ENCODE assay signal across 17 cellular contexts in the genomic region with DNA sequence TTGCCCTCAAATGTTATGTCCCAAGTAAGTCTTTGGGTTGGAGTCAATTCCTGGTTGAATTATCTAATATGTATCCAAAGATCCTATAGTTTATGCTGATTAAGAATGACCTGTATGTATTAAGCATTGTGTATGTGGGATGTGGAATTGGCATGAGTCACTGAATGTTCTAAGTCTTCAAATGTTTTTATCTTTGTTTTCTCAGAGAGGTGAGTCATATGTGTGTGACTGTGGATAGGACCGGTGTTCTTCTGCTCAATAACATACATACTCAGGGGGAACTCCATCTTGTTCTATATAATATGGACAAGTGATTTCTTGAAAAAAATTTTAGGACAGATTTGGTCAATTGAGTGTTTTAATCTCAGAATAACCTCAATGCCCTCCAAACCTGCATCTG. TPM values are rescaled to one million over a fixed set of nuclear protein-coding genes. Genes with fewer than 3 reads are reported as not detected.
DNase-seq lines count a peak whose midpoint lies in the region; FAIRE-seq and TF ChIP-seq lines count a peak whose summit lies in the region.
"Had no signal": no experiment of that assay in that cellular context is flagged by ENCODE, and none has a peak within 500 bp of the region (broad histone marks: within the 10 kb centered on the region; RNA-seq: fewer than 3 reads in every experiment).

No MANE protein-coding gene starts in this region.

- no peaks in the 10 kb centered on the region for H3K36me3 ChIP-seq in bronchial epithelial cell (ENCODE audit: control insufficient read depth, insufficient read depth, low read length)
- H3K36me3 ChIP-seq in kidney epithelial cell (ENCODE audit: control insufficient read depth, insufficient read depth, low read length): no peaks in the 10 kb centered on the region
- no peaks in the 10 kb centered on the region for H3K36me3 ChIP-seq in right atrium auricular region
- H3K36me3 ChIP-seq: BE2C had no signal

- H3K4me3 ChIP-seq in bronchial epithelial cell (ENCODE audit: low read depth, low read length) (no peak overlapping the region), kidney epithelial cell (ENCODE audit: low read depth, low read length) (no peak overlapping the region), right atrium auricular region (no peak overlapping the region)

- H3K27me3 ChIP-seq in bronchial epithelial cell (ENCODE audit: control insufficient read depth, insufficient read depth, low read length) (no peaks in the 10 kb centered on the region), kidney epithelial cell (ENCODE audit: control insufficient read depth, insufficient read depth, low read length) (no peaks in the 10 kb centered on the region), right atrium auricular region (no peaks in the 10 kb centered on the region)
- H3K27me3 ChIP-seq: BE2C had no signal

- FAIRE-seq in bronchial epithelial cell (lab: Jason Lieb, UNC): no peak
- FAIRE-seq: endometrium had no signal

- TF ChIP-seq CTCF in bronchial epithelial cell (IDR thresholded peaks at IDR 0.05; ENCODE audit: insufficient read depth, low read length, severe bottlenecking) (no peak), kidney epithelial cell (IDR thresholded peaks at IDR 0.05; ENCODE audit: insufficient read depth, low read length, poor library complexity, severe bottlenecking) (no peak), right atrium auricular region (IDR thresholded peaks at IDR 0.05) (no peak)

- H3K9me3 ChIP-seq in right atrium auricular region: no peaks in the 10 kb centered on the region
- H3K9me3 ChIP-seq: BE2C had no signal

- DNase-seq in AG08396 (ENCODE audit: low spot score) (peak; percentile 11), LHCN-M2 (ENCODE audit: low read depth) (peak; percentile 81), bronchial epithelial cell (ENCODE audit: low read depth) (peak; percentile 98), kidney epithelial cell (ENCODE audit: low read depth) (peak; percentile 74), NCI-H1105 (lab: John Stamatoyannopoulos, UW) (no peak), nucleus accumbens (lab: John Stamatoyannopoulos, UW) (no peak), cerebellum (ENCODE audit: low spot score) (no peak), right atrium auricular region (ENCODE audit: low spot score) (no peak)
- DNase-seq: BE2C, NCI-H1105 treated with DMSO at 0.1 percent for 48 hours, NCI-H510A treated with DMSO at 0.1 percent for 48 hours, Right ventricle myocardium superior had no signal

- H3K27ac ChIP-seq in right atrium auricular region: no peak overlapping the region
- H3K27ac ChIP-seq: HL-60, VCaP had no signal

- no peaks in the 10 kb centered on the region for H3K4me1 ChIP-seq in right atrium auricular region
- H3K4me1 ChIP-seq: BE2C had no signal

RNA-seq across cellular contexts. Expression of a gene that starts 57.9 kb away (rescaled TPM):
- 48.9 and 53.3 TPM in 2 replicates for total RNA-seq in LHCN-M2 (2014; rRNA removed)
- 13.3 TPM for polyA plus RNA-seq in LHCN-M2 (2012)
- total RNA-seq in bronchial epithelial cell: 1.6 and 3.2 TPM in 2 replicates
- 17.0 and 30.9 TPM in 2 replicates for total RNA-seq in kidney epithelial cell
- 132 TPM for total RNA-seq in cerebellum
- 1 to 10 TPM; 4.4 to 5.1 TPM for total RNA-seq in right atrium auricular region
- total RNA-seq: G401; natural killer cell treated with Interleukin-12 subunit alpha and Interleukin-12 subunit beta and Interleukin-15 and Interleukin-18, amount 100 ng/mL, for 72 hours had no signal

Comparison
In these comparisons a context has a peak if more than half of its experiments do, and no peak if none do; other contexts are left out.
1. DNase-seq: peak in AG08396 (single experiment), LHCN-M2 (single experiment), bronchial epithelial cell (single experiment) and kidney epithelial cell (single experiment); none in NCI-H1105 (single experiment), nucleus accumbens (0 of 56), cerebellum (single experiment) and right atrium auricular region (single experiment).